ENCODE assay signal across 1 cellular context in genomic region chr5:17157294-17157693, GRCh38.
TF ChIP-seq lines count a peak whose summit lies in the region.

No MANE protein-coding gene starts in this region.

TF ChIP-seq in A549, 52 proteins besides CTCF, POLR2A, EP300 and RAD21 (continued from another document):
- TF ChIP-seq ZNF302 (CRISPR knock-in tag; IDR thresholded peaks at IDR 0.05) (no peak), ATOH8 (CRISPR knock-in tag; IDR thresholded peaks at IDR 0.05; ENCODE audit: low read depth) (no peak), HOXB13 (CRISPR knock-in tag; IDR thresholded peaks at IDR 0.05; ENCODE audit: low read depth) (no peak), ESRRA (IDR thresholded peaks at IDR 0.05; ENCODE audit: borderline replicate concordance, low read length) (no peak), MAZ (IDR thresholded peaks at IDR 0.05; ENCODE audit: borderline replicate concordance, low read depth, low read length) (no peak), SREBF2 (IDR thresholded peaks at IDR 0.05) (no peak), HES2 (IDR thresholded peaks at IDR 0.05) (no peak), RNF2 (IDR thresholded peaks at IDR 0.05; ENCODE audit: borderline replicate concordance, low read depth) (no peak), PBX3 (IDR thresholded peaks at IDR 0.05) (no peak), NPAS2 (CRISPR knock-in tag; IDR thresholded peaks at IDR 0.05; ENCODE audit: borderline replicate concordance) (no peak)
TF ChIP-seq in A549: peak in this region for 0.
